Comparison of ENCODE assay signal across 9 cellular contexts in the genomic region with DNA sequence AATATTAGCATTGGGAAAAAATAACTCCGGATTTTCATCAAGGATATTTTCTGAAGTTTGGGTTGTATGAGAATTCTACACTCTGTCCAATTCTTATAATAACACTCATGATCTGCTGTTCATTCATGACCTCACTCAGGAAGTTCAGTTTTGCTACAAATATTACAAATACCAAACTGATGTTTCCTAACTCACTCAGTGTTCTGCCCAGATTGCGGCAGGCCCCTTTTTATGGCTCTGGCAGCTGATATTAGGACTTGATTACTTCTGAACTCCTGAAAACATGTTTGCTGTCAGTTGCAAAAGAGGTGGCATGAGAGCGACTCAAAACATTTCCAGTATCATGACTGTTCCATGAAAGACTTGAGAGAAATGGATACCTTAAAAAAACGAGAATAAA.
DNase-seq lines count a peak whose midpoint lies in the region; ATAC-seq, FAIRE-seq and TF ChIP-seq lines count a peak whose summit lies in the region.
"Had no signal": no experiment of that assay in that cellular context is flagged by ENCODE, and none has a peak within 500 bp of the region (broad histone marks: within the 10 kb centered on the region; RNA-seq: fewer than 3 reads in every experiment).

No MANE protein-coding gene starts in this region.

- peaks cover 24% of the 10 kb centered on the region for H3K4me1 ChIP-seq in Karpas-422 (ENCODE audit: low read length)
- H3K4me1 ChIP-seq in lung (ENCODE audit: control insufficient read depth in 2 of 2, insufficient read depth in 2 of 2, low read length in 2 of 2), result peaks cover 2 to 7% of the 10 kb centered on the region in 2 donors

- H3K4me3 ChIP-seq in Karpas-422 (ENCODE audit: low read length), result no peak overlapping the region
- H3K4me3 ChIP-seq in lung, result no peak overlapping the region

- H4K20me1 ChIP-seq in Karpas-422 (ENCODE audit: insufficient read depth, low read depth, low read length), result no peaks in the 10 kb centered on the region

- no peaks in the 10 kb centered on the region for H3K79me2 ChIP-seq in Karpas-422 (ENCODE audit: low read length)

- ATAC-seq in lung (ENCODE audit: insufficient read depth, low FRiP score) (peak; percentile 34), HG03342 (IDR thresholded peaks at IDR 0.05; ENCODE audit: unreplicated experiment) (no peak), GM18861 (IDR thresholded peaks at IDR 0.05; ENCODE audit: unreplicated experiment) (no peak)

- H3K9me3 ChIP-seq in Karpas-422 (ENCODE audit: low read length), result no peaks in the 10 kb centered on the region
- no peaks in the 10 kb centered on the region for H3K9me3 ChIP-seq in lung (ENCODE audit: control insufficient read depth in 2 of 2, insufficient read depth in 1 of 2, low read length in 1 of 2)

- H3K27ac ChIP-seq in Karpas-422 (ENCODE audit: low read length) (peak overlapping the region; percentile 9; the same call in 1 of the 2 replicates), lung (ENCODE audit: low read depth in 1 of 2, low read length in 1 of 2) (no peak overlapping the region)

- no peak overlapping the region for H3K4me2 ChIP-seq in Karpas-422 (ENCODE audit: low read depth, low read length, poor library complexity, severe bottlenecking)

- no peak overlapping the region for H2AFZ ChIP-seq in Karpas-422 (ENCODE audit: low read length)

- 27 to 40% methylated on average over 4 of the region's 4 CpGs for WGBS in lung, 2 donors

- no peak for TF ChIP-seq CTCF in lung (IDR thresholded peaks at IDR 0.05; ENCODE audit: control extremely low read depth, extremely low read depth)

- FAIRE-seq in urothelium cell line (lab: Jason Lieb, UNC), result no peak

- no peaks in the 10 kb centered on the region for H3K27me3 ChIP-seq in Karpas-422 (ENCODE audit: low read length)
- H3K27me3 ChIP-seq in lung (ENCODE audit: control insufficient read depth, insufficient read depth), result no peaks in the 10 kb centered on the region

- no peaks in the 10 kb centered on the region for H3K36me3 ChIP-seq in Karpas-422 (ENCODE audit: insufficient read depth, low read length)
- H3K36me3 ChIP-seq in lung (ENCODE audit: control insufficient read depth in 2 of 2, insufficient read depth in 2 of 2, low read length in 2 of 2), result no peaks in the 10 kb centered on the region

- no peak for DNase-seq in Karpas-422
- peak; percentile 79 to 96 for DNase-seq in dermis microvascular lymphatic vessel endothelial cell (ENCODE audit: low read depth in 2 of 2)
- peak; percentile 39 for DNase-seq in lung (ENCODE audit: low spot score)
- DNase-seq in urothelium cell line (ENCODE audit: low spot score), result peak; percentile 31
- no peak for DNase-seq in foreskin melanocyte
- DNase-seq: activated B cell treated with CpG ODN at 0.5 μM for 24 hours, NCI-H748 treated with DMSO at 0.1 percent for 48 hours had no signal

- no peak overlapping the region for H3K9ac ChIP-seq in Karpas-422 (ENCODE audit: low read length)

- no peaks in the 10 kb centered on the region for H3K9me2 ChIP-seq in Karpas-422 (replicated peaks; ENCODE audit: insufficient read depth, low read length)

Comparison
In these comparisons a context has a peak if more than half of its experiments do, and no peak if none do; other contexts are left out.
1. DNase-seq: peak in dermis microvascular lymphatic vessel endothelial cell (2 of 2), lung (single experiment) and urothelium cell line (single experiment); none in Karpas-422 (single experiment) and foreskin melanocyte (single experiment).